Comparison of ENCODE assay signal across 10 cellular contexts in the genomic region with DNA sequence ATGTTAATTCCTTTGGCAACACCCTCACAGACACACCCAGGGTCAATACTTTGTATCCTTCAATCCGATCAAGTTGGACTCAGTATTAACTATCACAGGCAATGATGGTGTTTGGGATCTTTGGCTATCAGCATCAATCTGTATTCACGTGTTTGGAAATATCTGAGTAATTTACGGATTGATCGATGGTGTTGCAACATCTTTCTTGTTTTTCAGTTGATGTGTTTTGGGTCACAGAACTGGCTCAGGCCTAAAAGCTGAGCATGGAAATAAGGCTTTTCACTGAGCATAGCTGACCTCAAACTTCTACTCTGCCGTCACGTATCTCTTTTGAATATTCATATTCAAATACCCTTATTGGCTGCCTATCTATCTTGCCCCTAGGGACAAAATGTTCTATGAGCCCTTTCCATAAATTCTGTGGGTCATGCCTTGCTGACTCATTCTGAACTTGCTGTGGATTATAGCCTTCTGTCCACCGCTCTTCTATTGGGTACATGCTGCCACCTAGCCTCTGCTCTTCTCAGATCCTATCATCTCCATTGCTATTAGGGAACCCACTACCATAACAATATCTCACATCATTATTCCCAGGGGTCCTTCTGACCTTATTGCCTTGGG.
A peak's percentile ranks its signal among the peaks of the same experiment; 100 is the strongest.
DNase-seq lines count a peak whose midpoint lies in the region; ATAC-seq, FAIRE-seq and TF ChIP-seq lines count a peak whose summit lies in the region.
"Had no signal": no experiment of that assay in that cellular context is flagged by ENCODE, and none has a peak within 500 bp of the region (broad histone marks: within the 10 kb centered on the region; RNA-seq: fewer than 3 reads in every experiment).

No MANE protein-coding gene starts in this region.

- peak in 3 of 4 donors; percentile 41 to 62 (median 45) for ATAC-seq in pancreas
- ATAC-seq in activated naive CD8-positive, alpha-beta T cell treated with anti-CD3 and anti-CD28 coated beads, Interleukin-2, amount 50 U/mL, for 24 hours, result no peak
- no peak for ATAC-seq in activated T-cell treated with anti-CD3 and anti-CD28 coated beads, Interleukin-2, amount 50 U/mL, for 4 hours
- ATAC-seq: stimulated activated naive CD8-positive, alpha-beta T cell treated with anti-CD3 and anti-CD28 coated beads, Interleukin-15, amount 100 ng/mL, for 72 hours had no signal

- intact Hi-C loops in pancreas (cut with DNase I), result loop anchor here in 1 of 3 donors (10.0 kb wide), 1 partner anchor 296 kb away; no protein-coding TSS in a partner anchor

- no peaks in the 10 kb centered on the region for H3K4me1 Mint-ChIP-seq in chondrocyte (ENCODE audit: low read depth)
- H3K4me1 Mint-ChIP-seq in activated naive CD8-positive, alpha-beta T cell treated with anti-CD3 and anti-CD28 coated beads, Interleukin-2, amount 50 U/mL, for 24 hours, result peaks cover 10% of the 10 kb centered on the region
- peaks cover 10% of the 10 kb centered on the region for H3K4me1 Mint-ChIP-seq in activated T-cell treated with anti-CD3 and anti-CD28 coated beads, Interleukin-2, amount 50 U/mL, for 4 hours (ENCODE audit: low read depth)
- H3K4me1 Mint-ChIP-seq: activated B cell treated with CpG ODN at 0.5 μM for 24 hours had no signal

- H3K36me3 ChIP-seq in pancreas, result no peaks in the 10 kb centered on the region

- H3K36me3 Mint-ChIP-seq in chondrocyte (ENCODE audit: low read depth), result no peaks in the 10 kb centered on the region
- no peaks in the 10 kb centered on the region for H3K36me3 Mint-ChIP-seq in activated naive CD8-positive, alpha-beta T cell treated with anti-CD3 and anti-CD28 coated beads, Interleukin-2, amount 50 U/mL, for 24 hours (ENCODE audit: low read depth)
- H3K36me3 Mint-ChIP-seq in activated T-cell treated with anti-CD3 and anti-CD28 coated beads, Interleukin-2, amount 50 U/mL, for 4 hours (ENCODE audit: insufficient read depth), result no peaks in the 10 kb centered on the region

- TF ChIP-seq CTCF in chondrocyte (IDR thresholded peaks at IDR 0.05), result peak; percentile 58
- no peak for TF ChIP-seq CTCF in pancreas (IDR thresholded peaks at IDR 0.05)

- peaks cover 6% of the 10 kb centered on the region for H3K9me3 Mint-ChIP-seq in chondrocyte (ENCODE audit: low read depth)
- H3K9me3 Mint-ChIP-seq in activated naive CD8-positive, alpha-beta T cell treated with anti-CD3 and anti-CD28 coated beads, Interleukin-2, amount 50 U/mL, for 24 hours, result no peaks in the 10 kb centered on the region
- H3K9me3 Mint-ChIP-seq in activated T-cell treated with anti-CD3 and anti-CD28 coated beads, Interleukin-2, amount 50 U/mL, for 4 hours, result no peaks in the 10 kb centered on the region
- H3K9me3 Mint-ChIP-seq: activated B cell treated with CpG ODN at 0.5 μM for 24 hours; stimulated activated naive CD8-positive, alpha-beta T cell treated with anti-CD3 and anti-CD28 coated beads, Interleukin-15, amount 100 ng/mL, for 72 hours had no signal

- WGBS in pancreas, 2 donors, result 74 to 79% methylated on average over 7 of the region's 7 CpGs

- H3K27ac ChIP-seq in pancreas, result no peak overlapping the region

- H3K27ac Mint-ChIP-seq in chondrocyte (ENCODE audit: unreplicated experiment), result no peak overlapping the region
- no peak overlapping the region for H3K27ac Mint-ChIP-seq in activated naive CD8-positive, alpha-beta T cell treated with anti-CD3 and anti-CD28 coated beads, Interleukin-2, amount 50 U/mL, for 24 hours
- H3K27ac Mint-ChIP-seq: activated B cell treated with CpG ODN at 0.5 μM for 24 hours; stimulated activated naive CD8-positive, alpha-beta T cell treated with anti-CD3 and anti-CD28 coated beads, Interleukin-15, amount 100 ng/mL, for 72 hours had no signal

- H3K4me3 Mint-ChIP-seq in chondrocyte (ENCODE audit: unreplicated experiment), result no peak overlapping the region
- H3K4me3 Mint-ChIP-seq in activated naive CD8-positive, alpha-beta T cell treated with anti-CD3 and anti-CD28 coated beads, Interleukin-2, amount 50 U/mL, for 24 hours, result no peak overlapping the region
- H3K4me3 Mint-ChIP-seq in activated T-cell treated with anti-CD3 and anti-CD28 coated beads, Interleukin-2, amount 50 U/mL, for 4 hours, result no peak overlapping the region
- H3K4me3 Mint-ChIP-seq: activated B cell treated with CpG ODN at 0.5 μM for 24 hours; stimulated activated naive CD8-positive, alpha-beta T cell treated with anti-CD3 and anti-CD28 coated beads, Interleukin-15, amount 100 ng/mL, for 72 hours had no signal

- H3K4me3 ChIP-seq in pancreas, result no peak overlapping the region

- H3K27me3 Mint-ChIP-seq in chondrocyte (ENCODE audit: low read depth), result no peaks in the 10 kb centered on the region
- peaks cover 8% of the 10 kb centered on the region for H3K27me3 Mint-ChIP-seq in activated naive CD8-positive, alpha-beta T cell treated with anti-CD3 and anti-CD28 coated beads, Interleukin-2, amount 50 U/mL, for 24 hours
- peaks cover 5% of the 10 kb centered on the region for H3K27me3 Mint-ChIP-seq in activated T-cell treated with anti-CD3 and anti-CD28 coated beads, Interleukin-2, amount 50 U/mL, for 4 hours (ENCODE audit: low read depth)

- FAIRE-seq in pancreas (lab: Jason Lieb, UNC), result no peak

- DNase-seq in GDM1 (lab: John Stamatoyannopoulos, UW), result peak; percentile 41
- peak; percentile 21 for DNase-seq in MV-4-11 (lab: John Stamatoyannopoulos, UW)
- DNase-seq in chondrocyte (ENCODE audit: low spot score), result no peak
- no peak for DNase-seq in pancreas
- DNase-seq in activated CD4-positive, alpha-beta T cell treated with anti-CD3 and anti-CD28 coated beads, Interleukin-2, amount 50 U/mL, for 4 hours, result no peak
- no peak for DNase-seq in activated naive CD8-positive, alpha-beta T cell treated with anti-CD3 and anti-CD28 coated beads, Interleukin-2, amount 50 U/mL, for 24 hours
- no peak for DNase-seq in activated T-cell treated with anti-CD3 and anti-CD28 coated beads, Interleukin-2, amount 50 U/mL, for 4 hours
- DNase-seq in stimulated activated CD4-positive, alpha-beta T cell treated with anti-CD3 and anti-CD28 coated beads, Interleukin-4, amount 100 ng/mL, for 4 hours, result no peak
- DNase-seq: activated B cell treated with CpG ODN at 0.5 μM for 24 hours; stimulated activated naive CD8-positive, alpha-beta T cell treated with anti-CD3 and anti-CD28 coated beads, Interleukin-15, amount 100 ng/mL, for 72 hours had no signal

- H3K27me3 ChIP-seq in pancreas, result no peaks in the 10 kb centered on the region

- H3K9me3 ChIP-seq in pancreas, result no peaks in the 10 kb centered on the region

- H3K4me1 ChIP-seq in pancreas, result no peaks in the 10 kb centered on the region

Comparison
In these comparisons a context has a peak if more than half of its experiments do, and no peak if none do; other contexts are left out.
1. DNase-seq: peak in GDM1 (single experiment) and MV-4-11 (single experiment); none in chondrocyte (single experiment), pancreas (0 of 6), activated CD4-positive, alpha-beta T cell treated with anti-CD3 and anti-CD28 coated beads, Interleukin-2, amount 50 U/mL, for 4 hours (0 of 2), activated naive CD8-positive, alpha-beta T cell treated with anti-CD3 and anti-CD28 coated beads, Interleukin-2, amount 50 U/mL, for 24 hours (single experiment), activated T-cell treated with anti-CD3 and anti-CD28 coated beads, Interleukin-2, amount 50 U/mL, for 4 hours (single experiment) and stimulated activated CD4-positive, alpha-beta T cell treated with anti-CD3 and anti-CD28 coated beads, Interleukin-4, amount 100 ng/mL, for 4 hours (0 of 2).
2. ATAC-seq: peak in pancreas (3 of 4); none in activated naive CD8-positive, alpha-beta T cell treated with anti-CD3 and anti-CD28 coated beads, Interleukin-2, amount 50 U/mL, for 24 hours (single experiment) and activated T-cell treated with anti-CD3 and anti-CD28 coated beads, Interleukin-2, amount 50 U/mL, for 4 hours (0 of 2).